In genomic region chr5:60333103-60333502, GRCh38 we compare ENCODE assay signal across 19 cellular contexts.
DNase-seq lines count a peak whose midpoint lies in the region; ATAC-seq and TF ChIP-seq lines count a peak whose summit lies in the region.
"Had no signal": no experiment of that assay in that cellular context is flagged by ENCODE, and none has a peak within 500 bp of the region (broad histone marks: within the 10 kb centered on the region; RNA-seq: fewer than 3 reads in every experiment).

No MANE protein-coding gene starts in this region.

- no peaks in the 10 kb centered on the region for H3K27me3 Mint-ChIP-seq in naive thymus-derived CD4-positive, alpha-beta T cell
- H3K27me3 Mint-ChIP-seq in progenitor cell of endocrine pancreas: no peaks in the 10 kb centered on the region

- H3K4me3 Mint-ChIP-seq in naive thymus-derived CD4-positive, alpha-beta T cell: no peak overlapping the region
- no peak overlapping the region for H3K4me3 Mint-ChIP-seq in progenitor cell of endocrine pancreas (ENCODE audit: low read depth)
- H3K4me3 Mint-ChIP-seq: activated CD8-positive, alpha-beta T cell treated with anti-CD3 and anti-CD28 coated beads, Interleukin-2, amount 10 ng/mL, durations not matched to agents 7 days and 5 days; neural progenitor cell had no signal

- H3K9ac ChIP-seq in skeletal muscle satellite cell (ENCODE audit: low read depth, low read length): no peak overlapping the region
- H3K9ac ChIP-seq: neural progenitor cell had no signal

- no peak overlapping the region for H3K27ac Mint-ChIP-seq in naive thymus-derived CD4-positive, alpha-beta T cell
- H3K27ac Mint-ChIP-seq in progenitor cell of endocrine pancreas: no peak overlapping the region
- H3K27ac Mint-ChIP-seq: activated CD8-positive, alpha-beta T cell treated with anti-CD3 and anti-CD28 coated beads, Interleukin-2, amount 10 ng/mL, durations not matched to agents 7 days and 5 days; neural progenitor cell had no signal

- no peaks in the 10 kb centered on the region for H3K4me1 Mint-ChIP-seq in naive thymus-derived CD4-positive, alpha-beta T cell
- H3K4me1 Mint-ChIP-seq in progenitor cell of endocrine pancreas (ENCODE audit: low read depth): peaks cover 27% of the 10 kb centered on the region

- H3K36me3 ChIP-seq in skeletal muscle satellite cell (ENCODE audit: insufficient read depth, low read length): no peaks in the 10 kb centered on the region
- no peaks in the 10 kb centered on the region for H3K36me3 ChIP-seq in naive thymus-derived CD4-positive, alpha-beta T cell (ENCODE audit: control insufficient read depth in 2 of 3, insufficient read depth in 3 of 3, low read length in 3 of 3)
- no peaks in the 10 kb centered on the region for H3K36me3 ChIP-seq in H7 (replicated peaks; ENCODE audit: control insufficient read depth, insufficient read depth, low read length)
- H3K36me3 ChIP-seq: MG63, neural progenitor cell, thoracic aorta had no signal

- H3K36me3 Mint-ChIP-seq in naive thymus-derived CD4-positive, alpha-beta T cell: no peaks in the 10 kb centered on the region
- no peaks in the 10 kb centered on the region for H3K36me3 Mint-ChIP-seq in progenitor cell of endocrine pancreas (ENCODE audit: insufficient read depth)
- H3K36me3 Mint-ChIP-seq: neural progenitor cell had no signal

- H3K4me2 ChIP-seq in skeletal muscle satellite cell (ENCODE audit: low read length): peak overlapping the region; percentile 35
- H3K4me2 ChIP-seq: neural progenitor cell had no signal

- H3K4me1 ChIP-seq in skeletal muscle satellite cell (ENCODE audit: control insufficient read depth, insufficient read depth, low read length): peaks cover 29% of the 10 kb centered on the region
- no peaks in the 10 kb centered on the region for H3K4me1 ChIP-seq in naive thymus-derived CD4-positive, alpha-beta T cell (ENCODE audit: control insufficient read depth in 2 of 2, insufficient read depth in 2 of 2, low read length in 2 of 2)

- H3K4me3 ChIP-seq in skeletal muscle satellite cell (ENCODE audit: low read length) (no peak overlapping the region), H7 (ENCODE audit: insufficient read depth, low read depth, low read length) (no peak overlapping the region)
- no peak overlapping the region for H3K4me3 ChIP-seq in naive thymus-derived CD4-positive, alpha-beta T cell (ENCODE audit: low read length)
- H3K4me3 ChIP-seq: MG63, neural progenitor cell, thoracic aorta had no signal

- H3K9me3 Mint-ChIP-seq in naive thymus-derived CD4-positive, alpha-beta T cell: peaks cover 0 to 10% (median 2%) of the 10 kb centered on the region in 11 donors
- no peaks in the 10 kb centered on the region for H3K9me3 Mint-ChIP-seq in progenitor cell of endocrine pancreas (ENCODE audit: low read depth)
- H3K9me3 Mint-ChIP-seq: neural progenitor cell had no signal

- no peak for DNase-seq in naive thymus-derived CD4-positive, alpha-beta T cell
- DNase-seq in H7: no peak
- DNase-seq in progenitor cell of endocrine pancreas (ENCODE audit: low spot score, unreplicated experiment): no peak
- DNase-seq in SHP77 treated with DMSO at 0.1 percent for 48 hours (lab: John Stamatoyannopoulos, UW): no peak
- DNase-seq: activated CD8-positive, alpha-beta T cell treated with anti-CD3 and anti-CD28 coated beads, Interleukin-2, amount 10 ng/mL, durations not matched to agents 7 days and 5 days; cortex of kidney; MG63; NCI-H2029; NCI-H526; retina; stimulated activated CD4-positive, alpha-beta T cell treated with anti-CD3 and anti-CD28 coated beads, Interleukin-2, amount 100 ng/mL, for 24 hours had no signal

- POLR2A ChIA-PET in naive thymus-derived CD4-positive, alpha-beta T cell (lab: Charles Lee): no interaction called here

- no peak for TF ChIP-seq CTCF in progenitor cell of endocrine pancreas (IDR thresholded peaks at IDR 0.05; ENCODE audit: unreplicated experiment)

- ATAC-seq in GM19463 (IDR thresholded peaks at IDR 0.05; ENCODE audit: unreplicated experiment) (peak; percentile 26), HG03159 (IDR thresholded peaks at IDR 0.05; ENCODE audit: unreplicated experiment) (peak; percentile 20), SK-N-SH treated with all-trans-retinoic acid at 6 μM for 48 hours (peak; percentile 26)
- ATAC-seq in naive thymus-derived CD4-positive, alpha-beta T cell: no peak
- ATAC-seq: activated CD8-positive, alpha-beta T cell treated with anti-CD3 and anti-CD28 coated beads, Interleukin-2, amount 10 ng/mL, durations not matched to agents 7 days and 5 days had no signal

- H3K27me3 ChIP-seq in skeletal muscle satellite cell (ENCODE audit: control insufficient read depth, insufficient read depth, low read length) (no peaks in the 10 kb centered on the region), H7 (ENCODE audit: control insufficient read depth, insufficient read depth, low read length) (no peaks in the 10 kb centered on the region)
- H3K27me3 ChIP-seq in naive thymus-derived CD4-positive, alpha-beta T cell (ENCODE audit: control insufficient read depth in 2 of 2, insufficient read depth in 2 of 2, low read length in 2 of 2): no peaks in the 10 kb centered on the region
- H3K27me3 ChIP-seq: MG63, neural progenitor cell had no signal

- no peaks in the 10 kb centered on the region for H3K9me3 ChIP-seq in skeletal muscle satellite cell (replicated peaks; ENCODE audit: low read length)
- no peaks in the 10 kb centered on the region for H3K9me3 ChIP-seq in naive thymus-derived CD4-positive, alpha-beta T cell (ENCODE audit: control insufficient read depth in 2 of 3, low read length in 3 of 3)
- H3K9me3 ChIP-seq: MG63, thoracic aorta had no signal

- CTCF ChIA-PET in naive thymus-derived CD4-positive, alpha-beta T cell (lab: Charles Lee): no interaction called here

- H3K27ac ChIP-seq in naive thymus-derived CD4-positive, alpha-beta T cell (ENCODE audit: low read depth, low read length): no peak overlapping the region
- H3K27ac ChIP-seq: C4-2B, neural progenitor cell, thoracic aorta, VCaP had no signal

- intact Hi-C loops in naive thymus-derived CD4-positive, alpha-beta T cell (cut with micrococcal nuclease): no loop called here

TF ChIP-seq in SK-N-SH treated with all-trans-retinoic acid at 6 μM for 48 hours, 23 proteins besides CTCF, POLR2A, EP300 and RAD21 (continues in another document):
- TF ChIP-seq ZFP3 (CRISPR knock-in tag; IDR thresholded peaks at IDR 0.05) (no peak), CSDC2 (CRISPR knock-in tag; IDR thresholded peaks at IDR 0.05) (no peak), ZNF565 (CRISPR knock-in tag; conservative IDR thresholded peaks at IDR 0.05; ENCODE audit: low read depth) (no peak), GLIS3 (CRISPR knock-in tag; IDR thresholded peaks at IDR 0.05) (no peak), BACH2 (CRISPR knock-in tag; IDR thresholded peaks at IDR 0.05; ENCODE audit: borderline replicate concordance) (no peak), OSR1 (CRISPR knock-in tag; IDR thresholded peaks at IDR 0.05) (no peak), TCF4 (CRISPR knock-in tag; IDR thresholded peaks at IDR 0.05; ENCODE audit: borderline replicate concordance) (no peak), ZNF8 (CRISPR knock-in tag; IDR thresholded peaks at IDR 0.05) (no peak), ESRRG (CRISPR knock-in tag; IDR thresholded peaks at IDR 0.05) (no peak), ZNF70 (CRISPR knock-in tag; IDR thresholded peaks at IDR 0.05) (no peak), SNAI2 (CRISPR knock-in tag; IDR thresholded peaks at IDR 0.05) (no peak), TOX (CRISPR knock-in tag; IDR thresholded peaks at IDR 0.05; ENCODE audit: borderline replicate concordance) (no peak), CSRNP3 (CRISPR knock-in tag; IDR thresholded peaks at IDR 0.05) (no peak), ISL1 (CRISPR knock-in tag; IDR thresholded peaks at IDR 0.05) (no peak), ARNTL (CRISPR knock-in tag; IDR thresholded peaks at IDR 0.05; ENCODE audit: borderline replicate concordance, low read depth) (no peak), CREB5 (CRISPR knock-in tag; IDR thresholded peaks at IDR 0.05; ENCODE audit: low read depth) (no peak), ZFP30 (CRISPR knock-in tag; IDR thresholded peaks at IDR 0.05) (no peak)
- TF ChIP-seq, protein P1, sequence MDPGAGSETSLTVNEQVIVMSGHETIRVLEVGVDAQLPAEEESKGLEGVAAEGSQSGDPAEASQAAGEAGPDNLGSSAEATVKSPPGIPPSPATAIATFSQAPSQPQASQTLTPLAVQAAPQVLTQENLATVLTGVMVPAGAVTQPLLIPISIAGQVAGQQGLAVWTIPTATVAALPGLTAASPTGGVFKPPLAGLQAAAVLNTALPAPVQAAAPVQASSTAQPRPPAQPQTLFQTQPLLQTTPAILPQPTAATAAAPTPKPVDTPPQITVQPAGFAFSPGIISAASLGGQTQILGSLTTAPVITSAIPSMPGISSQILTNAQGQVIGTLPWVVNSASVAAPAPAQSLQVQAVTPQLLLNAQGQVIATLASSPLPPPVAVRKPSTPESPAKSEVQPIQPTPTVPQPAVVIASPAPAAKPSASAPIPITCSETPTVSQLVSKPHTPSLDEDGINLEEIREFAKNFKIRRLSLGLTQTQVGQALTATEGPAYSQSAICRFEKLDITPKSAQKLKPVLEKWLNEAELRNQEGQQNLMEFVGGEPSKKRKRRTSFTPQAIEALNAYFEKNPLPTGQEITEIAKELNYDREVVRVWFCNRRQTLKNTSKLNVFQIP (CRISPR knock-in tag; IDR thresholded peaks at IDR 0.05; ENCODE audit: borderline replicate concordance, low read depth): no peak
